Comparison of ENCODE assay signal across 14 cellular contexts in the genomic region with DNA sequence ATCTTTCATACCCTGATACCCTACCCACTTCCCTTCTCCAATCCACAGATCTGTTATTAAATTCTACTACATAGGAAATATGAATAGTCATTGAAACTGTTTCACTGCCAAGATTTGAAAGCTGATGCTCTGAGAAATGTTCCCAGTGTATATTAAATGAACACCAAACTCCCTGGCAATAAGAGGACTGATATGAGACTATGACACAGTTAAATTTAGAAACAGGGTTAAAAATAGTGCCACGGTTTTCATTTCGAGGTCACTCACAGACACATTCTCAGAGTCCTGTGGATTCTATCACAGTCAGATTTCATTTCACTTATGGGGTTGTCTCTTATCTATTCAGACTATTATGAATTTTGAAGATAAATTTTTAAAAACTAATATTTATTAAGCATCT. TPM values are rescaled to one million over a fixed set of nuclear protein-coding genes. Genes with fewer than 3 reads are reported as not detected.
A peak's percentile ranks its signal among the peaks of the same experiment; 100 is the strongest.
DNase-seq lines count a peak whose midpoint lies in the region; ATAC-seq and TF ChIP-seq lines count a peak whose summit lies in the region.
"Had no signal": no experiment of that assay in that cellular context is flagged by ENCODE, and none has a peak within 500 bp of the region (broad histone marks: within the 10 kb centered on the region; RNA-seq: fewer than 3 reads in every experiment).

No MANE protein-coding gene starts in this region.

- intact Hi-C loops in psoas muscle (cut with DNase I): no loop called here

- DNase-seq in psoas muscle (no peak), endodermal cell (no peak), SIG-M5 treated with dmso at 0.1 percent for 504 hours (lab: John Stamatoyannopoulos, UW; ENCODE audit: unreplicated experiment) (no peak)
- no peak for DNase-seq in stimulated activated CD4-positive, alpha-beta T cell treated with anti-CD3 and anti-CD28 coated beads, Interleukin-2, amount 100 ng/mL, for 24 hours
- DNase-seq: activated CD4-positive, alpha-beta T cell treated with anti-CD3 and anti-CD28 coated beads for 36 hours; dorsolateral prefrontal cortex; spleen had no signal

- no peaks in the 10 kb centered on the region for H3K36me3 ChIP-seq in psoas muscle (ENCODE audit: insufficient read depth in 1 of 2, low read depth in 1 of 2)
- no peaks in the 10 kb centered on the region for H3K36me3 ChIP-seq in endodermal cell (ENCODE audit: control insufficient read depth, insufficient read depth, low read length)
- H3K36me3 ChIP-seq: SJSA1, spleen had no signal

- TF ChIP-seq CTCF in psoas muscle (IDR thresholded peaks at IDR 0.05): no peak
- TF ChIP-seq CTCF in endodermal cell (conservative IDR thresholded peaks at IDR 0.05): no peak

- H3K4me1 Mint-ChIP-seq in endodermal cell: peaks cover 17% of the 10 kb centered on the region
- H3K4me1 Mint-ChIP-seq: activated CD4-positive, alpha-beta T cell treated with anti-CD3 and anti-CD28 coated beads for 36 hours; stimulated activated effector memory CD8-positive, alpha-beta T cell treated with anti-CD3 and anti-CD28 coated beads, Interleukin-12 subunit alpha, Interleukin-12 subunit beta, amount 100 ng/mL, for 72 hours had no signal

- H3K27me3 ChIP-seq in psoas muscle (ENCODE audit: insufficient read depth in 3 of 3, low read length in 2 of 3) (no peaks in the 10 kb centered on the region), endodermal cell (ENCODE audit: control insufficient read depth, insufficient read depth, low read length, poor library complexity, severe bottlenecking) (no peaks in the 10 kb centered on the region)
- H3K27me3 ChIP-seq: dorsolateral prefrontal cortex, SJSA1, spleen had no signal

- ATAC-seq in GM18907 (IDR thresholded peaks at IDR 0.05; ENCODE audit: unreplicated experiment) (peak; percentile 78), GM21825 (IDR thresholded peaks at IDR 0.05; ENCODE audit: unreplicated experiment) (peak; percentile 67), HG03432 (IDR thresholded peaks at IDR 0.05; ENCODE audit: unreplicated experiment) (peak; percentile 91), psoas muscle (peak; percentile 92 to 98 (median 95)), GM19452 (IDR thresholded peaks at IDR 0.05; ENCODE audit: unreplicated experiment) (no peak)
- ATAC-seq: activated CD4-positive, alpha-beta T cell treated with anti-CD3 and anti-CD28 coated beads for 36 hours; K562; stimulated activated effector memory CD8-positive, alpha-beta T cell treated with anti-CD3 and anti-CD28 coated beads, Interleukin-12 subunit alpha, Interleukin-12 subunit beta, amount 100 ng/mL, for 72 hours had no signal

- H3K27ac ChIP-seq in psoas muscle (peak overlapping the region; percentile 72), endodermal cell (ENCODE audit: low read depth, low read length) (no peak overlapping the region)
- H3K27ac ChIP-seq: dorsolateral prefrontal cortex, SJSA1, spleen had no signal

- WGBS in psoas muscle, 3 donors: 3 to 11% (median 4%) methylated on average over 2 of the region's 2 CpGs
- WGBS in endodermal cell (ENCODE audit: insufficient coverage in 1 of 2, insufficient read length in 1 of 2), 2 experiments: 90% methylated on average over 2 of the region's 2 CpGs; no CpG with 5 or more reads in 1 of the 2 experiments

- H3K4me3 ChIP-seq in psoas muscle: peak overlapping the region; percentile 10
- no peak overlapping the region for H3K4me3 ChIP-seq in endodermal cell (ENCODE audit: low read length)
- H3K4me3 ChIP-seq: dorsolateral prefrontal cortex, K562, SJSA1, spleen had no signal

- H3K36me3 Mint-ChIP-seq in endodermal cell (ENCODE audit: low read depth): no peaks in the 10 kb centered on the region
- H3K36me3 Mint-ChIP-seq: stimulated activated effector memory CD8-positive, alpha-beta T cell treated with anti-CD3 and anti-CD28 coated beads, Interleukin-12 subunit alpha, Interleukin-12 subunit beta, amount 100 ng/mL, for 72 hours had no signal

- H3K9me3 ChIP-seq in psoas muscle (no peaks in the 10 kb centered on the region), endodermal cell (ENCODE audit: control insufficient read depth, low read length) (no peaks in the 10 kb centered on the region)
- H3K9me3 ChIP-seq: SJSA1, spleen had no signal

- H3K27me3 Mint-ChIP-seq in endodermal cell (ENCODE audit: insufficient read depth): no peaks in the 10 kb centered on the region
- H3K27me3 Mint-ChIP-seq: activated CD4-positive, alpha-beta T cell treated with anti-CD3 and anti-CD28 coated beads for 36 hours had no signal

- peaks cover 24% of the 10 kb centered on the region for H3K4me1 ChIP-seq in psoas muscle
- peaks cover 17% of the 10 kb centered on the region for H3K4me1 ChIP-seq in endodermal cell (ENCODE audit: control insufficient read depth, insufficient read depth, low read length)
- H3K4me1 ChIP-seq: SJSA1 had no signal

- H3K9ac ChIP-seq in endodermal cell (ENCODE audit: extremely low read depth, low read length, poor library complexity, severe bottlenecking): no peak overlapping the region

- no peak overlapping the region for H3K27ac Mint-ChIP-seq in endodermal cell
- H3K27ac Mint-ChIP-seq: activated CD4-positive, alpha-beta T cell treated with anti-CD3 and anti-CD28 coated beads for 36 hours; stimulated activated effector memory CD8-positive, alpha-beta T cell treated with anti-CD3 and anti-CD28 coated beads, Interleukin-12 subunit alpha, Interleukin-12 subunit beta, amount 100 ng/mL, for 72 hours had no signal

- peaks cover 1% of the 10 kb centered on the region for H3K9me3 Mint-ChIP-seq in endodermal cell

- no peak overlapping the region for H3K4me3 Mint-ChIP-seq in endodermal cell
- H3K4me3 Mint-ChIP-seq: activated CD4-positive, alpha-beta T cell treated with anti-CD3 and anti-CD28 coated beads for 36 hours; stimulated activated effector memory CD8-positive, alpha-beta T cell treated with anti-CD3 and anti-CD28 coated beads, Interleukin-12 subunit alpha, Interleukin-12 subunit beta, amount 100 ng/mL, for 72 hours had no signal

RNA-seq across cellular contexts. Expression of a gene that starts 27.2 kb away (rescaled TPM):
- total RNA-seq in psoas muscle (100 to 1,000 TPM in 3 of 4 donors, 10 to 100 TPM in 1; 99.7 to 261 (median 185) TPM), endodermal cell (10 to 100 TPM in 1 of 2 donors, 1 to 10 TPM in 1; 8.4 to 12.3 TPM)
- polyA plus RNA-seq in psoas muscle: 100 to 1,000 TPM; 112 to 290 (median 198) TPM
- polyA plus RNA-seq in endodermal cell (2013, experiment 1 of 2): 14.2 TPM
- polyA plus RNA-seq in endodermal cell (2013, experiment 2 of 2): 12.1 TPM

Comparison
In these comparisons a context has a peak if more than half of its experiments do, and no peak if none do; other contexts are left out.
1. RNA of a gene that starts 27.2 kb away (total RNA-seq): 99.7 to 261 TPM in psoas muscle; 8.4 to 12.3 TPM in endodermal cell; every median in the first group is over 4 times any median in the second.